Comparison of ENCODE assay signal across 21 cellular contexts in genomic region chr10:89814278-89814677, GRCh38.
DNase-seq lines count a peak whose midpoint lies in the region; ATAC-seq and TF ChIP-seq lines count a peak whose summit lies in the region.
"Had no signal": no experiment of that assay in that cellular context is flagged by ENCODE, and none has a peak within 500 bp of the region (broad histone marks: within the 10 kb centered on the region; RNA-seq: fewer than 3 reads in every experiment).

No MANE protein-coding gene starts in this region.

- H3K27ac Mint-ChIP-seq in type B pancreatic cell, result peak overlapping the region; percentile 71
- H3K27ac Mint-ChIP-seq: CD4-positive, alpha-beta T cell; T-helper 1 cell treated with Interleukin-12 subunit alpha and Interleukin-12 subunit beta and Interleukin-4 antibody, amounts not matched to agents 30 μg/mL and 1 μg/mL, for 36 hours had no signal

- H3K27me3 Mint-ChIP-seq in type B pancreatic cell, result no peaks in the 10 kb centered on the region

- no peak for TF ChIP-seq CTCF in fibroblast of villous mesenchyme (IDR thresholded peaks at IDR 0.05; ENCODE audit: insufficient read depth, low read depth, low read length)
- no peak for TF ChIP-seq CTCF in type B pancreatic cell (conservative IDR thresholded peaks at IDR 0.05)

- H3K36me3 Mint-ChIP-seq in type B pancreatic cell, result no peaks in the 10 kb centered on the region

- peak; percentile 49 for ATAC-seq in GM18909 (IDR thresholded peaks at IDR 0.05; ENCODE audit: poor library complexity, unreplicated experiment)
- peak; percentile 48 for ATAC-seq in GM21786 (IDR thresholded peaks at IDR 0.05; ENCODE audit: unreplicated experiment)
- no peak for ATAC-seq in HG03045 (IDR thresholded peaks at IDR 0.05; ENCODE audit: unreplicated experiment)
- ATAC-seq: Right ventricle myocardium inferior, SK-N-SH treated with all-trans-retinoic acid at 6 μM for 48 hours had no signal

- no peak overlapping the region for H3K4me3 ChIP-seq in fibroblast of villous mesenchyme (ENCODE audit: low read depth, low read length)
- H3K4me3 ChIP-seq: GM23248, Peyer's patch had no signal

- intact Hi-C loops in cardiac septum (cut with DNase I), result no loop called here

- peaks cover 6% of the 10 kb centered on the region for H3K9me3 Mint-ChIP-seq in type B pancreatic cell
- H3K9me3 Mint-ChIP-seq: CD4-positive, alpha-beta T cell; T-helper 1 cell treated with Interleukin-12 subunit alpha and Interleukin-12 subunit beta and Interleukin-4 antibody, amounts not matched to agents 30 μg/mL and 1 μg/mL, for 36 hours had no signal

- peak overlapping the region; percentile 9 for H3K4me3 Mint-ChIP-seq in type B pancreatic cell
- H3K4me3 Mint-ChIP-seq: CD4-positive, alpha-beta T cell; T-helper 1 cell treated with Interleukin-12 subunit alpha and Interleukin-12 subunit beta and Interleukin-4 antibody, amounts not matched to agents 30 μg/mL and 1 μg/mL, for 36 hours had no signal

- DNase-seq in fibroblast of villous mesenchyme (ENCODE audit: low read depth), result peak; percentile 64
- no peak for DNase-seq in type B pancreatic cell (ENCODE audit: extremely low spot score, unreplicated experiment)
- DNase-seq in SKM-1 (lab: John Stamatoyannopoulos, UW; ENCODE audit: unreplicated experiment), result no peak
- no peak for DNase-seq in cardiac septum (ENCODE audit: low spot score)
- DNase-seq: BE2C; Calu3; CD4-positive, alpha-beta T cell; DMS53; GM23248; HCEC 1CT; KBM-7; NCI-H1436 treated with DMSO at 0.1 percent for 48 hours; NCI-H2081; NCI-H510A treated with DMSO at 0.1 percent for 48 hours; Peyer's patch had no signal

- peaks cover 5% of the 10 kb centered on the region for H3K4me1 Mint-ChIP-seq in type B pancreatic cell (ENCODE audit: unreplicated experiment)
